Comparison of ENCODE assay signal across 2 cellular contexts in genomic region chr16:79754081-79754872, GRCh38.
A peak's percentile ranks its signal among the peaks of the same experiment; 100 is the strongest.
TF ChIP-seq lines count a peak whose summit lies in the region.

No MANE protein-coding gene starts in this region.

TF ChIP-seq in HepG2, 621 proteins besides CTCF, POLR2A, EP300 and RAD21:
- peak; percentile 59 for TF ChIP-seq HNRNPK (IDR thresholded peaks at IDR 0.05; ENCODE audit: low read depth, low read length, poor library complexity, severe bottlenecking)
- TF ChIP-seq MTF1 (CRISPR knock-in tag; IDR thresholded peaks at IDR 0.05), result no peak

TF ChIP-seq in WTC11, 78 proteins besides CTCF, POLR2A, EP300 and RAD21 (continued from another document):
- TF ChIP-seq, protein P1, sequence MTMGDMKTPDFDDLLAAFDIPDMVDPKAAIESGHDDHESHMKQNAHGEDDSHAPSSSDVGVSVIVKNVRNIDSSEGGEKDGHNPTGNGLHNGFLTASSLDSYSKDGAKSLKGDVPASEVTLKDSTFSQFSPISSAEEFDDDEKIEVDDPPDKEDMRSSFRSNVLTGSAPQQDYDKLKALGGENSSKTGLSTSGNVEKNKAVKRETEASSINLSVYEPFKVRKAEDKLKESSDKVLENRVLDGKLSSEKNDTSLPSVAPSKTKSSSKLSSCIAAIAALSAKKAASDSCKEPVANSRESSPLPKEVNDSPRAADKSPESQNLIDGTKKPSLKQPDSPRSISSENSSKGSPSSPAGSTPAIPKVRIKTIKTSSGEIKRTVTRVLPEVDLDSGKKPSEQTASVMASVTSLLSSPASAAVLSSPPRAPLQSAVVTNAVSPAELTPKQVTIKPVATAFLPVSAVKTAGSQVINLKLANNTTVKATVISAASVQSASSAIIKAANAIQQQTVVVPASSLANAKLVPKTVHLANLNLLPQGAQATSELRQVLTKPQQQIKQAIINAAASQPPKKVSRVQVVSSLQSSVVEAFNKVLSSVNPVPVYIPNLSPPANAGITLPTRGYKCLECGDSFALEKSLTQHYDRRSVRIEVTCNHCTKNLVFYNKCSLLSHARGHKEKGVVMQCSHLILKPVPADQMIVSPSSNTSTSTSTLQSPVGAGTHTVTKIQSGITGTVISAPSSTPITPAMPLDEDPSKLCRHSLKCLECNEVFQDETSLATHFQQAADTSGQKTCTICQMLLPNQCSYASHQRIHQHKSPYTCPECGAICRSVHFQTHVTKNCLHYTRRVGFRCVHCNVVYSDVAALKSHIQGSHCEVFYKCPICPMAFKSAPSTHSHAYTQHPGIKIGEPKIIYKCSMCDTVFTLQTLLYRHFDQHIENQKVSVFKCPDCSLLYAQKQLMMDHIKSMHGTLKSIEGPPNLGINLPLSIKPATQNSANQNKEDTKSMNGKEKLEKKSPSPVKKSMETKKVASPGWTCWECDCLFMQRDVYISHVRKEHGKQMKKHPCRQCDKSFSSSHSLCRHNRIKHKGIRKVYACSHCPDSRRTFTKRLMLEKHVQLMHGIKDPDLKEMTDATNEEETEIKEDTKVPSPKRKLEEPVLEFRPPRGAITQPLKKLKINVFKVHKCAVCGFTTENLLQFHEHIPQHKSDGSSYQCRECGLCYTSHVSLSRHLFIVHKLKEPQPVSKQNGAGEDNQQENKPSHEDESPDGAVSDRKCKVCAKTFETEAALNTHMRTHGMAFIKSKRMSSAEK (CRISPR knock-in tag; IDR thresholded peaks at IDR 0.05; ENCODE audit: borderline replicate concordance), result no peak
- TF ChIP-seq EMX1 (CRISPR knock-in tag; IDR thresholded peaks at IDR 0.05), result no peak
- TF ChIP-seq, protein P2, sequence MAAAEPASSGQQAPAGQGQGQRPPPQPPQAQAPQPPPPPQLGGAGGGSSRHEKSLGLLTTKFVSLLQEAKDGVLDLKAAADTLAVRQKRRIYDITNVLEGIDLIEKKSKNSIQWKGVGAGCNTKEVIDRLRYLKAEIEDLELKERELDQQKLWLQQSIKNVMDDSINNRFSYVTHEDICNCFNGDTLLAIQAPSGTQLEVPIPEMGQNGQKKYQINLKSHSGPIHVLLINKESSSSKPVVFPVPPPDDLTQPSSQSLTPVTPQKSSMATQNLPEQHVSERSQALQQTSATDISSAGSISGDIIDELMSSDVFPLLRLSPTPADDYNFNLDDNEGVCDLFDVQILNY (CRISPR knock-in tag; IDR thresholded peaks at IDR 0.05), result no peak
- TF ChIP-seq ZNF263 (CRISPR knock-in tag; IDR thresholded peaks at IDR 0.05; ENCODE audit: low read depth), result no peak
- TF ChIP-seq USF2 (CRISPR knock-in tag; IDR thresholded peaks at IDR 0.05), result no peak
- no peak for TF ChIP-seq PRDM15 (CRISPR knock-in tag; IDR thresholded peaks at IDR 0.05)
- no peak for TF ChIP-seq ESRRA (CRISPR knock-in tag; IDR thresholded peaks at IDR 0.05; ENCODE audit: borderline replicate concordance)
